ENCODE assay signal across 8 cellular contexts in the genomic region with DNA sequence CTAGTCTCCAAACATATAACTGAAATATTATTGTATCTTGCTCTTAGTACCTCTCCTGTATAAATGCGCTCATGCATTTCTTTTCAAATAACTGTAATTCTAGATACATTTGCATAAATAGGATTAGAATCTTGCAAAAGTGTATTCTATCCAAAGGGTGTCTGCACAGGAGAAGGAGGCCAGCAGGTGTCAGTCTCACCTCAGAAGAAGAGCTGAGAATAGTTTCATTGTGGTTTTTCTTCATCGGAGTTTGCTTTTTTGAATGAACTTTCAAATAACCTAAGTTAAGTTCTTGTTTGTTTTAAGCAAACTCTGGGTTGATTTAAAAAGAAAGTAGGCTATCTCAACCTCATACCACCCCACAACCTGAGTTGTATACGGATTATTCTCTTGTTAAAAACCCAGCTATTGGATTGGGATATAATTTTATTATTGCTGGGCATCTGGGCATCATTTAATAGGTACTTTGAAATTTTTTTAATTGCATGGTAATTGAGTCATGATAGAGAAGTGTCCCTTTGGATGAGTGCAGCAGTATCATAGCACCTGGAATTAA.
A peak's percentile ranks its signal among the peaks of the same experiment; 100 is the strongest.
DNase-seq lines count a peak whose midpoint lies in the region; ATAC-seq and TF ChIP-seq lines count a peak whose summit lies in the region.

No MANE protein-coding gene starts in this region.

- DNase-seq in Caco-2 = peak; percentile 46 to 56
- peak; percentile 17 for DNase-seq in MG63
- peak; percentile 10 for DNase-seq in T1000 (lab: John Stamatoyannopoulos, UW)
- DNase-seq in cardiac muscle cell (ENCODE audit: low read depth in 1 of 2, low spot score in 1 of 2) = peak; percentile 63 to 79
- peak in 1 of 2 donors; percentile 43 for DNase-seq in gastrocnemius medialis
- no peak for DNase-seq in GM19240 (ENCODE audit: insufficient read length, low spot score)

- ATAC-seq in GM19395 (IDR thresholded peaks at IDR 0.05; ENCODE audit: unreplicated experiment) (peak; percentile 76), gastrocnemius medialis (peak; percentile 75), GM21423 (IDR thresholded peaks at IDR 0.05; ENCODE audit: unreplicated experiment) (no peak)

- in situ Hi-C loops in gastrocnemius medialis (cut with MboI; ENCODE audit: low sequenced_read_pairs in 4 of 4) = loop anchor here (5.0 to 25.0 kb wide), 6 partner anchors 276 to 1251 kb away; no protein-coding TSS in a partner anchor

- H3K36me3 Mint-ChIP-seq in Caco-2 (ENCODE audit: insufficient read depth, unreplicated experiment) = no peaks in the 10 kb centered on the region

- no peak overlapping the region for H3K4me3 Mint-ChIP-seq in Caco-2 (ENCODE audit: unreplicated experiment)

- no TSS peak for BruUV-seq in Caco-2 (replicated peaks; lab: Mats Ljungman, UMichigan)

- H3K9me3 ChIP-seq in Caco-2 (no peaks in the 10 kb centered on the region), MG63 (no peaks in the 10 kb centered on the region), cardiac muscle cell (ENCODE audit: low read depth) (no peaks in the 10 kb centered on the region), gastrocnemius medialis (no peaks in the 10 kb centered on the region)

- no peak for TF ChIP-seq POLR2A in gastrocnemius medialis (IDR thresholded peaks at IDR 0.05)

- H3K4me1 ChIP-seq in Caco-2 = no peaks in the 10 kb centered on the region
- H3K4me1 ChIP-seq in cardiac muscle cell (ENCODE audit: low read depth) = peaks cover 6% of the 10 kb centered on the region
- H3K4me1 ChIP-seq in gastrocnemius medialis = peaks cover 27 to 41% of the 10 kb centered on the region in 2 donors

- H3K27ac Mint-ChIP-seq in Caco-2 (ENCODE audit: unreplicated experiment) = no peak overlapping the region

- CTCF ChIA-PET in Caco-2 (lab: Charles Lee) = interaction anchor here (0.8 to 1.9 kb wide), 9 partner anchors 12 to 281 kb away, joined by 3 to 8 read pairs (median 4); no protein-coding TSS in a partner anchor

- TF ChIP-seq CTCF in Caco-2 (IDR thresholded peaks at IDR 0.05; ENCODE audit: insufficient read depth in 1 of 2, low read depth in 1 of 2, low read length in 1 of 2, severe bottlenecking in 1 of 2, unreplicated experiment in 1 of 2) (peak; percentile 72 to 85), cardiac muscle cell (IDR thresholded peaks at IDR 0.05; ENCODE audit: low read depth, low read length) (peak; percentile 88), gastrocnemius medialis (IDR thresholded peaks at IDR 0.05 in 4 of 5, conservative IDR thresholded peaks at IDR 0.05 in 1 of 5) (peak; percentile 66 to 82 (median 79))

- H3K4me3 ChIP-seq in Caco-2 (ENCODE audit: low read depth, low read length) = no peak overlapping the region
- H3K4me3 ChIP-seq in MG63 = no peak overlapping the region
- H3K4me3 ChIP-seq in cardiac muscle cell = no peak overlapping the region
- no peak overlapping the region for H3K4me3 ChIP-seq in gastrocnemius medialis

- POLR2A ChIA-PET in Caco-2 (lab: Charles Lee) = no interaction called here

- H3K36me3 ChIP-seq in Caco-2 (ENCODE audit: control insufficient read depth, insufficient read depth, low read length) = no peaks in the 10 kb centered on the region
- no peaks in the 10 kb centered on the region for H3K36me3 ChIP-seq in MG63
- no peaks in the 10 kb centered on the region for H3K36me3 ChIP-seq in cardiac muscle cell
- H3K36me3 ChIP-seq in gastrocnemius medialis = no peaks in the 10 kb centered on the region

- H3K27me3 Mint-ChIP-seq in Caco-2 (ENCODE audit: insufficient read depth, unreplicated experiment) = no peaks in the 10 kb centered on the region

- H3K9me3 Mint-ChIP-seq in Caco-2 (ENCODE audit: unreplicated experiment) = no peaks in the 10 kb centered on the region

- intact Hi-C loops in Caco-2 (cut with micrococcal nuclease; ENCODE audit: unreplicated experiment) (loop anchor here (1.0 to 10.0 kb wide), 7 partner anchors 42 to 1256 kb away; no protein-coding TSS in a partner anchor), gastrocnemius medialis (cut with DNase I; ENCODE audit: low total_unique reads) (loop anchor here (2.0 kb wide), 1 partner anchor 285 kb away; no protein-coding TSS in a partner anchor)

- H3K27ac ChIP-seq in cardiac muscle cell (no peak overlapping the region), gastrocnemius medialis (peak overlapping the region; percentile 44 to 62 (median 56))

- H3K4me1 Mint-ChIP-seq in Caco-2 (ENCODE audit: low read depth, unreplicated experiment) = peaks cover 9% of the 10 kb centered on the region

- H3K27me3 ChIP-seq in Caco-2 (replicated peaks; ENCODE audit: control insufficient read depth, insufficient read depth, low read length) (no peaks in the 10 kb centered on the region; the same call in 1 of the 2 replicates), MG63 (no peaks in the 10 kb centered on the region), cardiac muscle cell (peaks cover 6% of the 10 kb centered on the region), gastrocnemius medialis (no peaks in the 10 kb centered on the region)
